Comparison of ENCODE assay signal across 1 cellular context in the genomic region with DNA sequence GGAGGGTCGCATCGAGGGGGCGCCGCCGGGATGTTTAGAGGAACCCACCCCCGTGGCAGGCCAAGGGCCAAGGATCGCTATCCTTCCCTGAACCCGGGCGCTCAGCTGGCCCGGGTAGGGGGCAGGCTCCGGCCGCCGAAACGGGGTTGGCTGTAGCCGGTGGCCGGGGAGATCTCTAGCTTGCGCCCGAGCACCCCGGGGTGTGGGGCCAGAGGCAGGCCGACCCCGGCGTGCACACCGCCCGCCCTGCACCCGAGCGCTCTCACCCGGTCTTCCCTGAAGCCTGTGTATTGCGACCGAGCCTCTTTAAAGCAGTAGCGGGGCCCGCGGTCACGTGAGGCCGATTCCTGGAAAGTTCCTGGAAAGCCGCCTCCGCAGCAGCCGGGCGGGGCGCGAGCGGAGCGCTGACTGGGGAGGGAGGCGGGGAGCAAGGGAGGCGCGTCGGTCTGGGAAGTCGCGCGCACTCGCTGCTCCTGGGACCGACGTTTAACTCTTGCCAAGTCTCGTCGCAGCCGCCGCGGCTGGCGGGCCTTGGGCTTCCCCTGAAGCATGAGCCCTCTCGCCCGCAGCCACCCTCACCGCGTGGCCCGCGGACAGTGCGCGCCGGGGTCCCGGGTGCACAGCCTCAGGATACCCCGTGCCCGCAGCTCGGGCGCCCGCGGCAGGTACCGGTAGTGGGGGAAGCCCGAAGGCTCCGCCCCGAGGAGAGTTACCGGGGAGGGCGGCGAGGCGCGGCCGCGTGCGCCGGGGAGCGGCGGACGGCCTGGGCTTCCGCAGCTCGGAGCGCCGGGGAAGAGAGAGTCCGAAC.
TF ChIP-seq lines count a peak whose summit lies in the region.

No MANE protein-coding gene starts in this region.

TF ChIP-seq in K562, 482 proteins besides CTCF, POLR2A, EP300 and RAD21 (continued from another document and continues in another):
- TF ChIP-seq SMAD3 (CRISPR knock-in tag; conservative IDR thresholded peaks at IDR 0.05) (0 out of 2 replicates have a peak, but pooled peaks have one; percentile 16), KDM4B (IDR thresholded peaks at IDR 0.05; ENCODE audit: borderline replicate concordance in 2 of 2, low read depth in 1 of 2) (peak in 1 of 2 experiments; percentile 87; a peak in 1 of 4 replicates), YY1 (IDR thresholded peaks at IDR 0.05; ENCODE audit: borderline replicate concordance in 1 of 3, control insufficient read depth in 1 of 3, extremely low read depth in 1 of 3, insufficient read depth in 3 of 3, insufficient read length in 1 of 3, insufficient replicate concordance in 2 of 3, low read depth in 1 of 3, low read length in 2 of 3) (peak in 1 of 3 experiments; percentile 62), POLR3G (IDR thresholded peaks at IDR 0.05; ENCODE audit: extremely low read depth, insufficient read length, insufficient replicate concordance) (no peak), ELF1 (tag; IDR thresholded peaks at IDR 0.05) (peak; percentile 44; the same call in 1 of the 2 replicates), ARID2 (IDR thresholded peaks at IDR 0.05) (no peak), SMARCE1 (IDR thresholded peaks at IDR 0.05) (no peak), ARID1B (IDR thresholded peaks at IDR 0.05) (peak; percentile 71), STAT5A (IDR thresholded peaks at IDR 0.05; ENCODE audit: borderline replicate concordance, low read length) (peak; percentile 99), TCF3 (CRISPR knock-in tag; IDR thresholded peaks at IDR 0.05) (peak; percentile 39; the same call in 1 of the 2 replicates), NONO (IDR thresholded peaks at IDR 0.05; ENCODE audit: low read depth in 2 of 2, low read length in 1 of 2) (peak; percentile 51 to 92), ZNF121 (CRISPR knock-in tag; conservative IDR thresholded peaks at IDR 0.05) (no peak), GATAD2A (IDR thresholded peaks at IDR 0.05) (peak; percentile 73; the same call in 1 of the 2 replicates), E2F3 (CRISPR knock-in tag; IDR thresholded peaks at IDR 0.05) (0 out of 2 replicates have a peak, but pooled peaks have one; percentile 15), ZNF212 (CRISPR knock-in tag; IDR thresholded peaks at IDR 0.05) (0 out of 2 replicates have a peak, but pooled peaks have one; percentile 30), WHSC1 (IDR thresholded peaks at IDR 0.05; ENCODE audit: low read length) (no peak), MEIS2 (IDR thresholded peaks at IDR 0.05; ENCODE audit: partially characterized antibody) (no peak), NR2C2 (CRISPR knock-in tag; IDR thresholded peaks at IDR 0.05) (peak; percentile 57; the same call in 1 of the 2 replicates), NR2C2 (tag; IDR thresholded peaks at IDR 0.05) (no peak; the same call in 1 of the 2 replicates), TFAM (CRISPR knock-in tag; conservative IDR thresholded peaks at IDR 0.05) (no peak), MAFK (IDR thresholded peaks at IDR 0.05; ENCODE audit: low read length) (0 out of 2 replicates have a peak, but pooled peaks have one; percentile 4), SIN3B (IDR thresholded peaks at IDR 0.05; ENCODE audit: low read depth) (0 out of 2 replicates have a peak, but pooled peaks have one; percentile 7), ZNF143 (CRISPR knock-in tag; IDR thresholded peaks at IDR 0.05) (no peak), FIP1L1 (IDR thresholded peaks at IDR 0.05; ENCODE audit: low read depth, low read length, poor library complexity, severe bottlenecking) (peak; percentile 81), KDM5B (IDR thresholded peaks at IDR 0.05; ENCODE audit: insufficient replicate concordance, low read depth, low read length) (peak; percentile 91), HEY1 (CRISPR knock-in tag; IDR thresholded peaks at IDR 0.05; ENCODE audit: borderline replicate concordance) (peak; percentile 82; the same call in 1 of the 2 replicates)
- TF ChIP-seq, protein P1, sequence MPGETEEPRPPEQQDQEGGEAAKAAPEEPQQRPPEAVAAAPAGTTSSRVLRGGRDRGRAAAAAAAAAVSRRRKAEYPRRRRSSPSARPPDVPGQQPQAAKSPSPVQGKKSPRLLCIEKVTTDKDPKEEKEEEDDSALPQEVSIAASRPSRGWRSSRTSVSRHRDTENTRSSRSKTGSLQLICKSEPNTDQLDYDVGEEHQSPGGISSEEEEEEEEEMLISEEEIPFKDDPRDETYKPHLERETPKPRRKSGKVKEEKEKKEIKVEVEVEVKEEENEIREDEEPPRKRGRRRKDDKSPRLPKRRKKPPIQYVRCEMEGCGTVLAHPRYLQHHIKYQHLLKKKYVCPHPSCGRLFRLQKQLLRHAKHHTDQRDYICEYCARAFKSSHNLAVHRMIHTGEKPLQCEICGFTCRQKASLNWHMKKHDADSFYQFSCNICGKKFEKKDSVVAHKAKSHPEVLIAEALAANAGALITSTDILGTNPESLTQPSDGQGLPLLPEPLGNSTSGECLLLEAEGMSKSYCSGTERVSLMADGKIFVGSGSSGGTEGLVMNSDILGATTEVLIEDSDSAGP (CRISPR knock-in tag; IDR thresholded peaks at IDR 0.05): peak; percentile 71; the same call in 1 of the 2 replicates
- TF ChIP-seq, protein P2, sequence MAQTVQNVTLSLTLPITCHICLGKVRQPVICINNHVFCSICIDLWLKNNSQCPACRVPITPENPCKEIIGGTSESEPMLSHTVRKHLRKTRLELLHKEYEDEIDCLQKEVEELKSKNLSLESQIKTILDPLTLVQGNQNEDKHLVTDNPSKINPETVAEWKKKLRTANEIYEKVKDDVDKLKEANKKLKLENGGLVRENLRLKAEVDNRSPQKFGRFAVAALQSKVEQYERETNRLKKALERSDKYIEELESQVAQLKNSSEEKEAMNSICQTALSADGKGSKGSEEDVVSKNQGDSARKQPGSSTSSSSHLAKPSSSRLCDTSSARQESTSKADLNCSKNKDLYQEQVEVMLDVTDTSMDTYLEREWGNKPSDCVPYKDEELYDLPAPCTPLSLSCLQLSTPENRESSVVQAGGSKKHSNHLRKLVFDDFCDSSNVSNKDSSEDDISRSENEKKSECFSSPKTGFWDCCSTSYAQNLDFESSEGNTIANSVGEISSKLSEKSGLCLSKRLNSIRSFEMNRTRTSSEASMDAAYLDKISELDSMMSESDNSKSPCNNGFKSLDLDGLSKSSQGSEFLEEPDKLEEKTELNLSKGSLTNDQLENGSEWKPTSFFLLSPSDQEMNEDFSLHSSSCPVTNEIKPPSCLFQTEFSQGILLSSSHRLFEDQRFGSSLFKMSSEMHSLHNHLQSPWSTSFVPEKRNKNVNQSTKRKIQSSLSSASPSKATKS (CRISPR knock-in tag; IDR thresholded peaks at IDR 0.05): 0 out of 2 replicates have a peak, but pooled peaks have one; percentile 30
- TF ChIP-seq, protein P3, sequence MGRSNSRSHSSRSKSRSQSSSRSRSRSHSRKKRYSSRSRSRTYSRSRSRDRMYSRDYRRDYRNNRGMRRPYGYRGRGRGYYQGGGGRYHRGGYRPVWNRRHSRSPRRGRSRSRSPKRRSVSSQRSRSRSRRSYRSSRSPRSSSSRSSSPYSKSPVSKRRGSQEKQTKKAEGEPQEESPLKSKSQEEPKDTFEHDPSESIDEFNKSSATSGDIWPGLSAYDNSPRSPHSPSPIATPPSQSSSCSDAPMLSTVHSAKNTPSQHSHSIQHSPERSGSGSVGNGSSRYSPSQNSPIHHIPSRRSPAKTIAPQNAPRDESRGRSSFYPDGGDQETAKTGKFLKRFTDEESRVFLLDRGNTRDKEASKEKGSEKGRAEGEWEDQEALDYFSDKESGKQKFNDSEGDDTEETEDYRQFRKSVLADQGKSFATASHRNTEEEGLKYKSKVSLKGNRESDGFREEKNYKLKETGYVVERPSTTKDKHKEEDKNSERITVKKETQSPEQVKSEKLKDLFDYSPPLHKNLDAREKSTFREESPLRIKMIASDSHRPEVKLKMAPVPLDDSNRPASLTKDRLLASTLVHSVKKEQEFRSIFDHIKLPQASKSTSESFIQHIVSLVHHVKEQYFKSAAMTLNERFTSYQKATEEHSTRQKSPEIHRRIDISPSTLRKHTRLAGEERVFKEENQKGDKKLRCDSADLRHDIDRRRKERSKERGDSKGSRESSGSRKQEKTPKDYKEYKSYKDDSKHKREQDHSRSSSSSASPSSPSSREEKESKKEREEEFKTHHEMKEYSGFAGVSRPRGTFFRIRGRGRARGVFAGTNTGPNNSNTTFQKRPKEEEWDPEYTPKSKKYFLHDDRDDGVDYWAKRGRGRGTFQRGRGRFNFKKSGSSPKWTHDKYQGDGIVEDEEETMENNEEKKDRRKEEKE (IDR thresholded peaks at IDR 0.05; ENCODE audit: borderline replicate concordance in 1 of 2, control insufficient read depth in 1 of 2, low read depth in 2 of 2, low read length in 1 of 2): peak in 1 of 2 experiments; percentile 58; a peak in 1 of 4 replicates
- TF ChIP-seq, protein P4, sequence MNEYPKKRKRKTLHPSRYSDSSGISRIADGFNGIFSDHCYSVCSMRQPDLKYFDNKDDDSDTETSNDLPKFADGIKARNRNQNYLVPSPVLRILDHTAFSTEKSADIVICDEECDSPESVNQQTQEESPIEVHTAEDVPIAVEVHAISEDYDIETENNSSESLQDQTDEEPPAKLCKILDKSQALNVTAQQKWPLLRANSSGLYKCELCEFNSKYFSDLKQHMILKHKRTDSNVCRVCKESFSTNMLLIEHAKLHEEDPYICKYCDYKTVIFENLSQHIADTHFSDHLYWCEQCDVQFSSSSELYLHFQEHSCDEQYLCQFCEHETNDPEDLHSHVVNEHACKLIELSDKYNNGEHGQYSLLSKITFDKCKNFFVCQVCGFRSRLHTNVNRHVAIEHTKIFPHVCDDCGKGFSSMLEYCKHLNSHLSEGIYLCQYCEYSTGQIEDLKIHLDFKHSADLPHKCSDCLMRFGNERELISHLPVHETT (CRISPR knock-in tag; conservative IDR thresholded peaks at IDR 0.05 in 1 of 2, IDR thresholded peaks at IDR 0.05 in 1 of 2): peak in 1 of 2 experiments; percentile 91; a peak in 2 of 4 replicates
- TF ChIP-seq, protein P5, sequence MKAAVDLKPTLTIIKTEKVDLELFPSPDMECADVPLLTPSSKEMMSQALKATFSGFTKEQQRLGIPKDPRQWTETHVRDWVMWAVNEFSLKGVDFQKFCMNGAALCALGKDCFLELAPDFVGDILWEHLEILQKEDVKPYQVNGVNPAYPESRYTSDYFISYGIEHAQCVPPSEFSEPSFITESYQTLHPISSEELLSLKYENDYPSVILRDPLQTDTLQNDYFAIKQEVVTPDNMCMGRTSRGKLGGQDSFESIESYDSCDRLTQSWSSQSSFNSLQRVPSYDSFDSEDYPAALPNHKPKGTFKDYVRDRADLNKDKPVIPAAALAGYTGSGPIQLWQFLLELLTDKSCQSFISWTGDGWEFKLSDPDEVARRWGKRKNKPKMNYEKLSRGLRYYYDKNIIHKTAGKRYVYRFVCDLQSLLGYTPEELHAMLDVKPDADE (conservative IDR thresholded peaks at IDR 0.05; ENCODE audit: control insufficient read depth, low read depth, low read length): no peak; the same call in none of the 2 replicates
- TF ChIP-seq, protein P6, sequence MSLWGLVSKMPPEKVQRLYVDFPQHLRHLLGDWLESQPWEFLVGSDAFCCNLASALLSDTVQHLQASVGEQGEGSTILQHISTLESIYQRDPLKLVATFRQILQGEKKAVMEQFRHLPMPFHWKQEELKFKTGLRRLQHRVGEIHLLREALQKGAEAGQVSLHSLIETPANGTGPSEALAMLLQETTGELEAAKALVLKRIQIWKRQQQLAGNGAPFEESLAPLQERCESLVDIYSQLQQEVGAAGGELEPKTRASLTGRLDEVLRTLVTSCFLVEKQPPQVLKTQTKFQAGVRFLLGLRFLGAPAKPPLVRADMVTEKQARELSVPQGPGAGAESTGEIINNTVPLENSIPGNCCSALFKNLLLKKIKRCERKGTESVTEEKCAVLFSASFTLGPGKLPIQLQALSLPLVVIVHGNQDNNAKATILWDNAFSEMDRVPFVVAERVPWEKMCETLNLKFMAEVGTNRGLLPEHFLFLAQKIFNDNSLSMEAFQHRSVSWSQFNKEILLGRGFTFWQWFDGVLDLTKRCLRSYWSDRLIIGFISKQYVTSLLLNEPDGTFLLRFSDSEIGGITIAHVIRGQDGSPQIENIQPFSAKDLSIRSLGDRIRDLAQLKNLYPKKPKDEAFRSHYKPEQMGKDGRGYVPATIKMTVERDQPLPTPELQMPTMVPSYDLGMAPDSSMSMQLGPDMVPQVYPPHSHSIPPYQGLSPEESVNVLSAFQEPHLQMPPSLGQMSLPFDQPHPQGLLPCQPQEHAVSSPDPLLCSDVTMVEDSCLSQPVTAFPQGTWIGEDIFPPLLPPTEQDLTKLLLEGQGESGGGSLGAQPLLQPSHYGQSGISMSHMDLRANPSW (CRISPR knock-in tag; IDR thresholded peaks at IDR 0.05): 0 out of 2 replicates have a peak, but pooled peaks have one; percentile 57
- TF ChIP-seq, protein P7, sequence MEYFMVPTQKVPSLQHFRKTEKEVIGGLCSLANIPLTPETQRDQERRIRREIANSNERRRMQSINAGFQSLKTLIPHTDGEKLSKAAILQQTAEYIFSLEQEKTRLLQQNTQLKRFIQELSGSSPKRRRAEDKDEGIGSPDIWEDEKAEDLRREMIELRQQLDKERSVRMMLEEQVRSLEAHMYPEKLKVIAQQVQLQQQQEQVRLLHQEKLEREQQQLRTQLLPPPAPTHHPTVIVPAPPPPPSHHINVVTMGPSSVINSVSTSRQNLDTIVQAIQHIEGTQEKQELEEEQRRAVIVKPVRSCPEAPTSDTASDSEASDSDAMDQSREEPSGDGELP (CRISPR knock-in tag; IDR thresholded peaks at IDR 0.05; ENCODE audit: borderline replicate concordance): peak; percentile 92
- TF ChIP-seq, protein P8, sequence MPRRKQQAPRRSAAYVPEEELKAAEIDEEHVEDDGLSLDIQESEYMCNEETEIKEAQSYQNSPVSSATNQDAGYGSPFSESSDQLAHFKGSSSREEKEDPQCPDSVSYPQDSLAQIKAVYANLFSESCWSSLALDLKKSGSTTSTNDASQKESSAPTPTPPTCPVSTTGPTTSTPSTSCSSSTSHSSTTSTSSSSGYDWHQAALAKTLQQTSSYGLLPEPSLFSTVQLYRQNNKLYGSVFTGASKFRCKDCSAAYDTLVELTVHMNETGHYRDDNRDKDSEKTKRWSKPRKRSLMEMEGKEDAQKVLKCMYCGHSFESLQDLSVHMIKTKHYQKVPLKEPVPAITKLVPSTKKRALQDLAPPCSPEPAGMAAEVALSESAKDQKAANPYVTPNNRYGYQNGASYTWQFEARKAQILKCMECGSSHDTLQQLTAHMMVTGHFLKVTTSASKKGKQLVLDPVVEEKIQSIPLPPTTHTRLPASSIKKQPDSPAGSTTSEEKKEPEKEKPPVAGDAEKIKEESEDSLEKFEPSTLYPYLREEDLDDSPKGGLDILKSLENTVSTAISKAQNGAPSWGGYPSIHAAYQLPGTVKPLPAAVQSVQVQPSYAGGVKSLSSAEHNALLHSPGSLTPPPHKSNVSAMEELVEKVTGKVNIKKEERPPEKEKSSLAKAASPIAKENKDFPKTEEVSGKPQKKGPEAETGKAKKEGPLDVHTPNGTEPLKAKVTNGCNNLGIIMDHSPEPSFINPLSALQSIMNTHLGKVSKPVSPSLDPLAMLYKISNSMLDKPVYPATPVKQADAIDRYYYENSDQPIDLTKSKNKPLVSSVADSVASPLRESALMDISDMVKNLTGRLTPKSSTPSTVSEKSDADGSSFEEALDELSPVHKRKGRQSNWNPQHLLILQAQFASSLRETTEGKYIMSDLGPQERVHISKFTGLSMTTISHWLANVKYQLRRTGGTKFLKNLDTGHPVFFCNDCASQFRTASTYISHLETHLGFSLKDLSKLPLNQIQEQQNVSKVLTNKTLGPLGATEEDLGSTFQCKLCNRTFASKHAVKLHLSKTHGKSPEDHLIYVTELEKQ (CRISPR knock-in tag; IDR thresholded peaks at IDR 0.05): 0 out of 2 replicates have a peak, but pooled peaks have one; percentile 7
- TF ChIP-seq, protein P9, sequence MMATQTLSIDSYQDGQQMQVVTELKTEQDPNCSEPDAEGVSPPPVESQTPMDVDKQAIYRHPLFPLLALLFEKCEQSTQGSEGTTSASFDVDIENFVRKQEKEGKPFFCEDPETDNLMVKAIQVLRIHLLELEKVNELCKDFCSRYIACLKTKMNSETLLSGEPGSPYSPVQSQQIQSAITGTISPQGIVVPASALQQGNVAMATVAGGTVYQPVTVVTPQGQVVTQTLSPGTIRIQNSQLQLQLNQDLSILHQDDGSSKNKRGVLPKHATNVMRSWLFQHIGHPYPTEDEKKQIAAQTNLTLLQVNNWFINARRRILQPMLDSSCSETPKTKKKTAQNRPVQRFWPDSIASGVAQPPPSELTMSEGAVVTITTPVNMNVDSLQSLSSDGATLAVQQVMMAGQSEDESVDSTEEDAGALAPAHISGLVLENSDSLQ (IDR thresholded peaks at IDR 0.05): 0 out of 2 replicates have a peak, but pooled peaks have one; percentile 3
